8 cellular contexts compared by ENCODE assay signal in the genomic region with DNA sequence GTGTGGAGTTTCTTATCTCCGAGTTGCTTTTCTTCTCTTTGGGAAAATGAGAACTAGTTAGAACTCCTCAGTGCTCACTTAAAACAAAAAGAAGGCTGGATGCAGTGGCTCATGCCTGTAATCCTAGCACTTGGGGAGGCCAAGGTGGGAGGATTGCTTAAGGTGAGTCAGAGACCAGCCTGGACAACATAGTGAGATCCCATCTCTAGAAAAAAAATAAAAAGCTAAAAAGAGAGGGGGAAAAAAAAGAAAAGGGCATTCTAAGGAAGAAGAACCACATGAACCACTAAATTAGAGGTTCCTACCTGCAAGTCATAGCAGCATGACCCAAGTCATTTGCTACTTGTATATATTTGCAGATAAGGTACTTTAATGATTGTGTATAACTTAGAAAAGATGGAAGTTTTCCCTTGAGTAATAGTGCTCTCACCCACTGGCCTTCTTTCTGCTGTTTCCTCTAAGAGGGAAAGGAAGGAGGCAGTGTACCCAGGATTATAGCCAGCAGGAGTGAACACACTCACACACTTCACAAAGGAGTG.
"Had no signal": no experiment of that assay in that cellular context is flagged by ENCODE, and none has a peak within 500 bp of the region (broad histone marks: within the 10 kb centered on the region; RNA-seq: fewer than 3 reads in every experiment).

No MANE protein-coding gene starts in this region.

- FAIRE-seq: G401.6, GM12878, GM12891, GM12892, GM18507, GM19239 had no signal

- DNase-seq: GDM1, GF-D8 had no signal

- H3K4me3 ChIP-seq: GM12878 had no signal

- ATAC-seq: GM12878 had no signal
